In the genomic region with DNA sequence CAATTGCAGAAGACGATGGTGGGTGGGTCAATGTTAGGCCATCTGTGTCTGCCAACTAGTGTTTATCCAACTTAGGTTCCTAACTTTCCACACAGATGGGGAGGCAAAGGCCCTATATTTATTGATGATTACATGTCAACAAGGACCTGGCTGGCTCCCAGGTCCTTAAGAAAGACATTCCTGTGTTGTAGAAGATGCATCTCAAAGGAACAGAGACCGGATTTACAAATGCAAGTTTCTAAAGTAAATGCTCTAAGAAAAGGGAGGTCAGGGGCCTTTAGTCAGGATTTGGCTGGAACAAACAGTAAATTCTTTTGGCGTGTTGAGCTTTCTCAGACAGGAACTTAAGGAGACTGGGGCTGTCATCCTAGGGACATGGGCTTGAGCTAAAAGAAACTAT, we compare ENCODE assay signal across 1 cellular context.
TF ChIP-seq lines count a peak whose summit lies in the region.

No MANE protein-coding gene starts in this region.

TF ChIP-seq in WTC11, 78 proteins besides CTCF, POLR2A, EP300 and RAD21 (continued from another document):
- TF ChIP-seq MAX (CRISPR knock-in tag; IDR thresholded peaks at IDR 0.05): 0 out of 2 replicates have a peak, but pooled peaks have one; percentile 24
